In genomic region chr15:63818628-63819027, GRCh38 we compare ENCODE assay signal across 17 cellular contexts.
"Had no signal": no experiment of that assay in that cellular context is flagged by ENCODE, and none has a peak within 500 bp of the region (broad histone marks: within the 10 kb centered on the region; RNA-seq: fewer than 3 reads in every experiment).

No MANE protein-coding gene starts in this region.

- H3K27me3 ChIP-seq: ascending aorta, tibial artery had no signal

- FAIRE-seq: keratinocyte, urothelium cell line had no signal

- H3K27ac ChIP-seq: ascending aorta, tibial artery had no signal

- H3K36me3 ChIP-seq: ascending aorta, tibial artery had no signal

- H3K4me3 ChIP-seq: ascending aorta, lung, tibial artery had no signal

- H3K4me3 Mint-ChIP-seq: nephron progenitor cell had no signal

- H3K27me3 Mint-ChIP-seq: activated naive CD4-positive, alpha-beta T cell treated with anti-CD3 and anti-CD28 coated beads, Interleukin-2, amount 50 U/mL, for 24 hours had no signal

- H3K27ac Mint-ChIP-seq: activated T-cell treated with anti-CD3 and anti-CD28 coated beads, Interleukin-2, amount 50 U/mL, for 72 hours; nephron progenitor cell had no signal

- H3K9me3 ChIP-seq: ascending aorta, tibial artery had no signal

- DNase-seq: activated CD8-positive, alpha-beta memory T cell treated with anti-CD3 and anti-CD28 coated beads for 24 hours; activated CD8-positive, alpha-beta memory T cell treated with anti-CD3 and anti-CD28 coated beads, Interleukin-2, amount 50 U/mL, for 48 hours; activated gamma-delta T cell; activated T-cell treated with anti-CD3 and anti-CD28 coated beads, Interleukin-2, amount 50 U/mL, for 72 hours; cortex of kidney; effector CD4-positive, alpha-beta T cell; nephron progenitor cell; nucleus accumbens; stimulated activated CD4-positive, alpha-beta T cell treated with anti-CD3 and anti-CD28 coated beads, Interleukin-2, amount 100 ng/mL, for 24 hours; stimulated activated naive CD4-positive, alpha-beta T cell treated with Interleukin-2 at 50 U/mL for 16 hours; tibial artery had no signal

- ATAC-seq: activated CD4-positive, CD25-positive, alpha-beta regulatory T cell treated with anti-CD3 and anti-CD28 coated beads, Interleukin-2, amount 50 U/mL, for 24 hours; activated T-cell treated with anti-CD3 and anti-CD28 coated beads, Interleukin-2, amount 50 U/mL, for 72 hours had no signal

- H3K9me3 Mint-ChIP-seq: activated naive CD4-positive, alpha-beta T cell treated with anti-CD3 and anti-CD28 coated beads, Interleukin-2, amount 50 U/mL, for 24 hours; activated T-cell treated with anti-CD3 and anti-CD28 coated beads, Interleukin-2, amount 50 U/mL, for 72 hours; nephron progenitor cell had no signal
